13 cellular contexts compared by ENCODE assay signal in the genomic region with DNA sequence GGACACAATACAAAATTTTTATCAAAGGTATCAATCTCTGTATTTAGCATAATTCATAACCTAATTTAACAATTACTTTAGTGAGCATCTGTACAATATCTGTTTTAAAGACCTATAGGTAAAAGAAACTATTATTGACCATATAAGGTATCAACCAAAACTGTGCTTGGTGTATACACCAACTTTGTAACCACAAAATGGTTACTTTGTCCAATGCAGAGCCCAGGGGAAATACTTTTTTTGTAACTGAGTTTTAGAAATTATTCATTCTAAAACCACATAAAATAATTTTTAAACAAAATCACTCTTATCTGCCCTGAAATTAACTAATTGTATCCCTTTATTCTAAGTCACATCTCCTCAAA. TPM values are rescaled to one million over a fixed set of nuclear protein-coding genes. Genes with fewer than 3 reads are reported as not detected.
A peak's percentile ranks its signal among the peaks of the same experiment; 100 is the strongest.
DNase-seq lines count a peak whose midpoint lies in the region; ATAC-seq, FAIRE-seq and TF ChIP-seq lines count a peak whose summit lies in the region.
"Had no signal": no experiment of that assay in that cellular context is flagged by ENCODE, and none has a peak within 500 bp of the region (broad histone marks: within the 10 kb centered on the region; RNA-seq: fewer than 3 reads in every experiment).

No MANE protein-coding gene starts in this region.

- POLR2A ChIA-PET in activated CD4-positive, alpha-beta memory T cell treated with anti-CD3 and anti-CD28 coated beads for 36 hours (lab: Charles Lee): no interaction called here

- H3K27ac Mint-ChIP-seq in T-helper 17 cell: peak overlapping the region; percentile 79
- no peak overlapping the region for H3K27ac Mint-ChIP-seq in activated CD4-positive, alpha-beta memory T cell treated with anti-CD3 and anti-CD28 coated beads for 36 hours
- H3K27ac Mint-ChIP-seq: activated B cell treated with CpG ODN at 0.5 μM for 24 hours had no signal

- no peaks in the 10 kb centered on the region for H3K9me3 ChIP-seq in cardiac muscle cell (ENCODE audit: low read depth)
- H3K9me3 ChIP-seq in heart right ventricle: no peaks in the 10 kb centered on the region
- H3K9me3 ChIP-seq in T-helper 17 cell (ENCODE audit: control insufficient read depth, low read length, poor library complexity, severe bottlenecking): no peaks in the 10 kb centered on the region
- no peaks in the 10 kb centered on the region for H3K9me3 ChIP-seq in transverse colon
- H3K9me3 ChIP-seq: Peyer's patch had no signal

- no peak for TF ChIP-seq POLR2A in transverse colon (IDR thresholded peaks at IDR 0.05)

- H3K4me1 ChIP-seq in cardiac muscle cell (ENCODE audit: low read depth): peaks cover 38% of the 10 kb centered on the region
- peaks cover 0 to 26% (median 12%) of the 10 kb centered on the region in 9 donors for H3K4me1 ChIP-seq in heart right ventricle
- H3K4me1 ChIP-seq in transverse colon: peaks cover 0 to 35% (median 12%) of the 10 kb centered on the region in 4 donors

- intact Hi-C loops in heart right ventricle (cut with DNase I): loop anchor here in 1 of 10 donors (5.0 to 10.0 kb wide), 2 partner anchors 103 to 245 kb away; no protein-coding TSS in a partner anchor
- intact Hi-C loops in transverse colon (cut with DNase I; ENCODE audit: low total_unique reads): no loop called here
- intact Hi-C loops in activated CD4-positive, alpha-beta memory T cell treated with anti-CD3 and anti-CD28 coated beads for 36 hours (cut with micrococcal nuclease): loop anchor here (5.0 kb wide), 2 partner anchors 573 to 983 kb away; a partner anchor contains a TSS

- H3K27me3 ChIP-seq in cardiac muscle cell (no peaks in the 10 kb centered on the region), heart right ventricle (peaks cover 0 to 59% (median 0%) of the 10 kb centered on the region in 7 donors), transverse colon (peaks cover 3% of the 10 kb centered on the region)
- H3K27me3 ChIP-seq: Peyer's patch had no signal

- H3K27ac ChIP-seq in cardiac muscle cell (peak overlapping the region; percentile 77), heart right ventricle (peak overlapping the region in 1 of 10 donors; percentile 85), transverse colon (peak overlapping the region in 3 of 4 donors; percentile 85 to 89 (median 88))

- no peak for FAIRE-seq in RCC 7860 (lab: Jason Lieb, UNC)
- FAIRE-seq: A204.1 had no signal

- no peaks in the 10 kb centered on the region for H3K36me3 ChIP-seq in cardiac muscle cell
- H3K36me3 ChIP-seq in heart right ventricle: no peaks in the 10 kb centered on the region
- no peaks in the 10 kb centered on the region for H3K36me3 ChIP-seq in transverse colon
- H3K36me3 ChIP-seq: Peyer's patch had no signal

- peaks cover 26% of the 10 kb centered on the region for H3K4me1 Mint-ChIP-seq in T-helper 17 cell
- peaks cover 33% of the 10 kb centered on the region for H3K4me1 Mint-ChIP-seq in activated CD4-positive, alpha-beta memory T cell treated with anti-CD3 and anti-CD28 coated beads for 36 hours (ENCODE audit: low read depth)

- CTCF ChIA-PET in activated CD4-positive, alpha-beta memory T cell treated with anti-CD3 and anti-CD28 coated beads for 36 hours (lab: Charles Lee): no interaction called here

- TF ChIP-seq CTCF in cardiac muscle cell (IDR thresholded peaks at IDR 0.05; ENCODE audit: low read depth, low read length) (no peak), heart right ventricle (IDR thresholded peaks at IDR 0.05) (no peak), transverse colon (IDR thresholded peaks at IDR 0.05) (no peak)

- no peaks in the 10 kb centered on the region for H3K9me3 Mint-ChIP-seq in activated CD4-positive, alpha-beta memory T cell treated with anti-CD3 and anti-CD28 coated beads for 36 hours
- H3K9me3 Mint-ChIP-seq: activated B cell treated with CpG ODN at 0.5 μM for 24 hours had no signal

- no peak overlapping the region for H3K4me3 Mint-ChIP-seq in T-helper 17 cell
- no peak overlapping the region for H3K4me3 Mint-ChIP-seq in activated CD4-positive, alpha-beta memory T cell treated with anti-CD3 and anti-CD28 coated beads for 36 hours

- ATAC-seq in heart right ventricle (no peak), HG02870 (IDR thresholded peaks at IDR 0.05; ENCODE audit: unreplicated experiment) (peak; percentile 39), T-helper 17 cell (no peak), HG03342 (IDR thresholded peaks at IDR 0.05; ENCODE audit: unreplicated experiment) (no peak)

- TF ChIP-seq EP300 in transverse colon (IDR thresholded peaks at IDR 0.05; ENCODE audit: low read depth): no peak

- in situ Hi-C loops in transverse colon (cut with MboI; ENCODE audit: low pct_ligation_motif_present in 1 of 4, low pct_unique_long_range_greater_than_20kb in 1 of 4, low sequenced_read_pairs in 3 of 4): no loop called here

- H3K4me3 ChIP-seq in cardiac muscle cell: peak overlapping the region; percentile 61
- peak overlapping the region in 1 of 10 donors; percentile 66 for H3K4me3 ChIP-seq in heart right ventricle
- H3K4me3 ChIP-seq in transverse colon: no peak overlapping the region

- H3K36me3 Mint-ChIP-seq in T-helper 17 cell (ENCODE audit: low read depth): no peaks in the 10 kb centered on the region
- H3K36me3 Mint-ChIP-seq in activated CD4-positive, alpha-beta memory T cell treated with anti-CD3 and anti-CD28 coated beads for 36 hours: no peaks in the 10 kb centered on the region

- peaks cover 41% of the 10 kb centered on the region for H3K27me3 Mint-ChIP-seq in T-helper 17 cell
- peaks cover 45% of the 10 kb centered on the region for H3K27me3 Mint-ChIP-seq in activated CD4-positive, alpha-beta memory T cell treated with anti-CD3 and anti-CD28 coated beads for 36 hours

- DNase-seq in cardiac muscle cell (ENCODE audit: low read depth in 1 of 2, low spot score in 1 of 2) (no peak), heart right ventricle (no peak), T-helper 17 cell (no peak), transverse colon (no peak), RCC 7860 (ENCODE audit: low spot score) (no peak)
- no peak for DNase-seq in activated CD4-positive, alpha-beta memory T cell treated with anti-CD3 and anti-CD28 coated beads for 36 hours
- DNase-seq: activated B cell treated with CpG ODN at 0.5 μM for 24 hours; activated naive CD4-positive, alpha-beta T cell; effector CD4-positive, alpha-beta T cell had no signal

RNA-seq across cellular contexts. Expression of a gene that starts 5.0 kb away (rescaled TPM):
- total RNA-seq in cardiac muscle cell: 12.6 and 20.2 TPM in 2 replicates
- 10.6 and 19.3 TPM in 2 replicates for polyA plus RNA-seq in cardiac muscle cell
- total RNA-seq in heart right ventricle: 1 to 10 TPM; 1.2 to 6.0 (median 4.6) TPM
- 1 to 10 TPM in 1 of 2 donors, under 1 TPM in 1; 0.46 to 1.8 TPM for polyA plus RNA-seq in heart right ventricle
- under 1 TPM; 0.07 to 0.21 TPM for total RNA-seq in T-helper 17 cell
- 1 to 10 TPM in 1 of 4 donors, under 1 TPM in 1, not detected in 2; 0.96 to 1.7 TPM for total RNA-seq in transverse colon
- not detected for total RNA-seq in activated CD4-positive, alpha-beta memory T cell treated with anti-CD3 and anti-CD28 coated beads for 36 hours
- total RNA-seq: activated B cell treated with CpG ODN at 0.5 μM for 24 hours had no signal
